1 cellular context compared by ENCODE assay signal in the genomic region with DNA sequence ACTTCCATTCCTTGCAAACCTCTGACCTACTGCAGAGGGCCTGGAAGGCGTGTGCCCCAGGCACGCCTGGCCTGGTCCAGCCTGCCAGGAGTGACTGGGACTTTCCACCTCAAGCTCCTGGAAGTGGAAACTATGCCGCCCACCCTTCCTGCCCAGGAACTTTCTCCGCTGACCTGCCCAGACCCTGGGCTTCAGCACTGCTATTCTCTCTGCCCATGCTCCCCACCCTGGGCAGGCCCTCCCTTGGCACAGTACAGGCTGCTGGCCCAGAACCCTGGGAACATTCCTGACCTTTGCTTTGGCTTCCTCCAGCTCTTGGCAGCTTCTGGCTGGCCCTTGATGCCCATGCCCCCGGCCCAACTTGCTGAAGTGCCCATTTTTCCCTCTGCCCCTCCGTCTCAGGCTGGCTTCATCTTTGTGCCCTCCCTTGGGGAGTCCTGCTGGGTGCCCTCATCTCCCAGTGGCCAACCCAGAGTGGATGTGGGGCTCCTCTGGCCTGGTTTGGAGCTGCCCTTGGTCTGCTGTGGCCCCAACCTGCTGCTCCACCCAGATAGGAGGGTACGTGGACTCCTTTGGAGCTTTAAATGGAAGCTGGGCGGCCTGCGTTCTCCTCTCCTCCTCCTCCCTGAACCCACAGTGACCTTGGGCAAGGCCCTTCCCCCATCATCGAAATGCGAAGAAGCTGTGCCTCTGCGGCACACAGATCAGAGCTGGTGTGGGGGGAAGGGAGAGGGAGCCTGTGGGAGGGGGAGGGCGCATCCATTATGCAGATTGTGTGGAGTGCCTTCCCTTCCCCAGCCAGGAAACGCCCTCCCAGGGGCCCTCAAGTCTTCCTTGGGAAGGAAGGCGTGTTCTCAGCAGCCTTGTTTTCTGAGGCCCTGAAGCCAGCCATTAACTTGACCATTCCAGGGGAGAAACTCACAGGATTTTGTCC.
A peak's percentile ranks its signal among the peaks of the same experiment; 100 is the strongest.
TF ChIP-seq lines count a peak whose summit lies in the region.

No MANE protein-coding gene starts in this region.

TF ChIP-seq in K562, 482 proteins besides CTCF, POLR2A, EP300 and RAD21 (continues in another document):
- TF ChIP-seq MTF1 (CRISPR knock-in tag; IDR thresholded peaks at IDR 0.05; ENCODE audit: borderline replicate concordance) (no peak), TBL1XR1 (IDR thresholded peaks at IDR 0.05; ENCODE audit: low read length in 2 of 2) (0 out of 4 replicates have a peak, but pooled peaks of 1 of the 2 experiments have one; percentile 31), HEY1 (CRISPR knock-in tag; IDR thresholded peaks at IDR 0.05; ENCODE audit: borderline replicate concordance) (no peak), ZNF121 (CRISPR knock-in tag; conservative IDR thresholded peaks at IDR 0.05) (no peak), KLF13 (tag; IDR thresholded peaks at IDR 0.05; ENCODE audit: borderline replicate concordance, low read depth) (0 out of 2 replicates have a peak, but pooled peaks have one; percentile 26), CBX3 (IDR thresholded peaks at IDR 0.05; ENCODE audit: borderline replicate concordance in 1 of 2, low read length in 2 of 2) (peak in 1 of 2 experiments; percentile 46; a peak in 1 of 3 replicates), ZNF184 (CRISPR knock-in tag; IDR thresholded peaks at IDR 0.05) (no peak), TAF9B (IDR thresholded peaks at IDR 0.05; ENCODE audit: partially characterized antibody) (no peak), NCOR1 (IDR thresholded peaks at IDR 0.05) (peak; percentile 62), SMARCA5 (IDR thresholded peaks at IDR 0.05) (no peak), SMAD4 (CRISPR knock-in tag; conservative IDR thresholded peaks at IDR 0.05) (no peak), ZNF586 (CRISPR knock-in tag; conservative IDR thresholded peaks at IDR 0.05) (no peak), ZC3H11A (IDR thresholded peaks at IDR 0.05; ENCODE audit: low read depth, low read length) (no peak), ZNF589 (CRISPR knock-in tag; IDR thresholded peaks at IDR 0.05; ENCODE audit: low read depth) (0 out of 2 replicates have a peak, but pooled peaks have one; percentile 30), RBFOX2 (IDR thresholded peaks at IDR 0.05; ENCODE audit: low read depth, low read length) (peak; percentile 51), ZBTB40 (IDR thresholded peaks at IDR 0.05) (no peak), ZBTB40 (CRISPR knock-in tag; IDR thresholded peaks at IDR 0.05) (no peak), HDAC1 (IDR thresholded peaks at IDR 0.05) (peak in 1 of 2 experiments; percentile 15; a peak in 1 of 4 replicates), ARID3A (IDR thresholded peaks at IDR 0.05; ENCODE audit: borderline replicate concordance, low read depth, low read length) (no peak), DACH1 (IDR thresholded peaks at IDR 0.05; ENCODE audit: partially characterized antibody) (no peak), JUND (IDR thresholded peaks at IDR 0.05; ENCODE audit: borderline replicate concordance, low read depth, low read length) (no peak), JUND (tag; IDR thresholded peaks at IDR 0.05; ENCODE audit: borderline replicate concordance, low read depth, low read length) (no peak), RCOR1 (IDR thresholded peaks at IDR 0.05; ENCODE audit: borderline replicate concordance in 1 of 2, low read depth in 2 of 2, low read length in 2 of 2) (peak in 1 of 2 experiments; percentile 7; a peak in 1 of 4 replicates)
- TF ChIP-seq, protein P1, sequence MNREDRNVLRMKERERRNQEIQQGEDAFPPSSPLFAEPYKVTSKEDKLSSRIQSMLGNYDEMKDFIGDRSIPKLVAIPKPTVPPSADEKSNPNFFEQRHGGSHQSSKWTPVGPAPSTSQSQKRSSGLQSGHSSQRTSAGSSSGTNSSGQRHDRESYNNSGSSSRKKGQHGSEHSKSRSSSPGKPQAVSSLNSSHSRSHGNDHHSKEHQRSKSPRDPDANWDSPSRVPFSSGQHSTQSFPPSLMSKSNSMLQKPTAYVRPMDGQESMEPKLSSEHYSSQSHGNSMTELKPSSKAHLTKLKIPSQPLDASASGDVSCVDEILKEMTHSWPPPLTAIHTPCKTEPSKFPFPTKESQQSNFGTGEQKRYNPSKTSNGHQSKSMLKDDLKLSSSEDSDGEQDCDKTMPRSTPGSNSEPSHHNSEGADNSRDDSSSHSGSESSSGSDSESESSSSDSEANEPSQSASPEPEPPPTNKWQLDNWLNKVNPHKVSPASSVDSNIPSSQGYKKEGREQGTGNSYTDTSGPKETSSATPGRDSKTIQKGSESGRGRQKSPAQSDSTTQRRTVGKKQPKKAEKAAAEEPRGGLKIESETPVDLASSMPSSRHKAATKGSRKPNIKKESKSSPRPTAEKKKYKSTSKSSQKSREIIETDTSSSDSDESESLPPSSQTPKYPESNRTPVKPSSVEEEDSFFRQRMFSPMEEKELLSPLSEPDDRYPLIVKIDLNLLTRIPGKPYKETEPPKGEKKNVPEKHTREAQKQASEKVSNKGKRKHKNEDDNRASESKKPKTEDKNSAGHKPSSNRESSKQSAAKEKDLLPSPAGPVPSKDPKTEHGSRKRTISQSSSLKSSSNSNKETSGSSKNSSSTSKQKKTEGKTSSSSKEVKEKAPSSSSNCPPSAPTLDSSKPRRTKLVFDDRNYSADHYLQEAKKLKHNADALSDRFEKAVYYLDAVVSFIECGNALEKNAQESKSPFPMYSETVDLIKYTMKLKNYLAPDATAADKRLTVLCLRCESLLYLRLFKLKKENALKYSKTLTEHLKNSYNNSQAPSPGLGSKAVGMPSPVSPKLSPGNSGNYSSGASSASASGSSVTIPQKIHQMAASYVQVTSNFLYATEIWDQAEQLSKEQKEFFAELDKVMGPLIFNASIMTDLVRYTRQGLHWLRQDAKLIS (CRISPR knock-in tag; IDR thresholded peaks at IDR 0.05), result no peak
